ENCODE assay signal across 9 cellular contexts in genomic region chr11:76318744-76319384, GRCh38.
A peak's percentile ranks its signal among the peaks of the same experiment; 100 is the strongest.
DNase-seq lines count a peak whose midpoint lies in the region; ATAC-seq and TF ChIP-seq lines count a peak whose summit lies in the region.
"Had no signal": no experiment of that assay in that cellular context is flagged by ENCODE, and none has a peak within 500 bp of the region (broad histone marks: within the 10 kb centered on the region; RNA-seq: fewer than 3 reads in every experiment).

No MANE protein-coding gene starts in this region.

- DNase-seq in GM06990 (ENCODE audit: extremely low read depth, insufficient read length) (peak; percentile 67), NCI-H774 (lab: John Stamatoyannopoulos, UW) (peak; percentile 84), dorsolateral prefrontal cortex (peak; percentile 73 to 83 (median 78)), lung (ENCODE audit: low spot score) (peak; percentile 82)
- peak; percentile 82 to 84 for DNase-seq in activated CD4-positive, alpha-beta T cell treated with anti-CD3 and anti-CD28 coated beads, Interleukin-2, amount 50 U/mL, for 4 hours
- DNase-seq in stimulated activated CD8-positive, alpha-beta memory T cell treated with anti-CD3 and anti-CD28 coated beads, Interleukin-12 subunit alpha, Interleukin-12 subunit beta, amount 100 ng/mL, for 4 hours (ENCODE audit: low read depth) = peak; percentile 68

- H3K27me3 ChIP-seq in GM06990 (replicated peaks; ENCODE audit: control insufficient read depth, insufficient read depth, low read length) (peaks cover 1% of the 10 kb centered on the region), dorsolateral prefrontal cortex (peaks cover 0 to 32% (median 21%) of the 10 kb centered on the region in 45 donors), lung (ENCODE audit: control insufficient read depth, insufficient read depth) (peaks cover 5% of the 10 kb centered on the region)

- peaks cover 0 to 2% of the 10 kb centered on the region in 2 donors for H3K9me3 ChIP-seq in lung (ENCODE audit: control insufficient read depth in 2 of 2, insufficient read depth in 1 of 2, low read length in 1 of 2)

- 6 to 9% methylated on average over 7 of the region's 7 CpGs for WGBS in lung, 2 donors

- H3K4me3 ChIP-seq in GM06990 (replicated peaks; ENCODE audit: low read depth, low read length) = no peak overlapping the region
- H3K4me3 ChIP-seq in dorsolateral prefrontal cortex = no peak overlapping the region
- H3K4me3 ChIP-seq in lung = no peak overlapping the region

- TF ChIP-seq CTCF in GM06990 (IDR thresholded peaks at IDR 0.05; ENCODE audit: insufficient read depth, low read length, poor library complexity, severe bottlenecking) (peak; percentile 95), dorsolateral prefrontal cortex (IDR thresholded peaks at IDR 0.05 in 54 of 56, conservative IDR thresholded peaks at IDR 0.05 in 2 of 56; ENCODE audit: low read depth in 1 of 56, partially characterized antibody in 56 of 56) (peak; percentile 70 to 98 (median 91)), lung (IDR thresholded peaks at IDR 0.05; ENCODE audit: control extremely low read depth, extremely low read depth) (peak; percentile 92)

- no peaks in the 10 kb centered on the region for H3K36me3 ChIP-seq in GM06990 (ENCODE audit: control insufficient read depth, insufficient read depth, low read length)
- no peaks in the 10 kb centered on the region for H3K36me3 ChIP-seq in lung (ENCODE audit: control insufficient read depth in 2 of 2, insufficient read depth in 2 of 2, low read length in 2 of 2)

- ATAC-seq in HG03442 (IDR thresholded peaks at IDR 0.05; ENCODE audit: unreplicated experiment) = peak; percentile 68
- ATAC-seq in lung (ENCODE audit: insufficient read depth, low FRiP score) = peak; percentile 75
- no peak for ATAC-seq in HG03521 (IDR thresholded peaks at IDR 0.05; ENCODE audit: unreplicated experiment)

- no peak overlapping the region for H3K27ac ChIP-seq in dorsolateral prefrontal cortex
- no peak overlapping the region for H3K27ac ChIP-seq in lung (ENCODE audit: low read depth in 1 of 2, low read length in 1 of 2)
- H3K27ac ChIP-seq: epithelial cell of prostate had no signal

- no peaks in the 10 kb centered on the region for H3K4me1 ChIP-seq in lung (ENCODE audit: control insufficient read depth in 2 of 2, insufficient read depth in 2 of 2, low read length in 2 of 2)

- intact Hi-C loops in dorsolateral prefrontal cortex (cut with DNase I) = loop anchor here (1.0 to 10.0 kb wide), 6 partner anchors 110 to 594 kb away; partner anchors contain the start of gene UVRAG (in 1 of the 2)
